Comparison of ENCODE assay signal across 26 cellular contexts in the genomic region with DNA sequence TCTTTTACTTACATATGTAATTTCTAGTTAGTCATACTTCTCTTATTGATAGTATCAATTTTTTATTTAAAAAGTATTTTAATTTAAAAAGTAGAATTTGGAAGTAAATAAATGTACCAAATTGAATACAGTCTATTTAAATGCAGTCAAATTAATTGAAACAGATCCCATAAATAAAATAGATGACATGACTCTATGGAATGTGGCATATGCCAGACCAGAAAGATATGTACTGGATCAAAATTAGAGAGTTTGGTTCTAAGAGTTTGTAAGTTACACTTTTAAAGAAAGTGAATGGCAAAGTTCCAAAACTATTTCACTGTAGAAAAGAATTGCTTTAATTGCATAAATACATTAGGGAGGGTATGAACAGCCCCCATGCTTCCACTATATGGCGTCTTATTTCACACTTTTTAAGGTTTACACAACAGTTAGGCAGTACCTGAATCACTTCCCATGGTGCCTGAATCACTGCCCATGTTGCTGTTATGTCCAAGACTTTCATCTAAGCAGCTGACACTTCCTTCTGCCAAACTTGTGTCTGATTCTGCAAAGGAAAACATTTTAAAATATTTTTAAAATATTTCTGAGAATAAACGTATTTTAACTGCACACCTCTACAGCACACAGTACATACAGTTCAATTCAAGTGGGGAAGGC. TPM values are rescaled to one million over a fixed set of nuclear protein-coding genes. Genes with fewer than 3 reads are reported as not detected.
DNase-seq lines count a peak whose midpoint lies in the region; ATAC-seq and TF ChIP-seq lines count a peak whose summit lies in the region.
"Had no signal": no experiment of that assay in that cellular context is flagged by ENCODE, and none has a peak within 500 bp of the region (broad histone marks: within the 10 kb centered on the region; RNA-seq: fewer than 3 reads in every experiment).

No MANE protein-coding gene starts in this region.

- DNase-seq in EH (ENCODE audit: low read depth): peak; percentile 14
- peak; percentile 23 for DNase-seq in RKO (ENCODE audit: low spot score)
- peak; percentile 50 for DNase-seq in choroid plexus epithelial cell (ENCODE audit: low read depth)
- DNase-seq in foreskin keratinocyte: peak in 1 of 2 donors; percentile 53
- no peak for DNase-seq in activated CD8-positive, alpha-beta memory T cell treated with anti-CD3 and anti-CD28 coated beads, Interleukin-2, amount 10 ng/mL, durations not matched to agents 7 days and 5 days
- DNase-seq in activated CD4-positive, alpha-beta T cell treated with anti-CD3 and anti-CD28 coated beads, Interleukin-2, amount 10 ng/mL, durations not matched to agents 24 days and 14 days: no peak
- DNase-seq: activated naive CD4-positive, alpha-beta T cell treated with anti-CD3 and anti-CD28 coated beads, Interleukin-2, amount 10 ng/mL, durations not matched to agents 7 days and 5 days; activated T-cell treated with anti-CD3 and anti-CD28 coated beads, Interleukin-2, amount 50 U/mL, for 48 hours; anterior cingulate cortex; cerebellar nuclear complex; COR-L47; DND-41; effector CD4-positive, alpha-beta T cell; esophagus squamous epithelium; heart left ventricle; naive thymus-derived CD8-positive, alpha-beta T cell; NCI-H1694; ovary; right lobe of liver had no signal

- H3K36me3 ChIP-seq in gastroesophageal sphincter: peaks cover 0 to 3% of the 10 kb centered on the region in 2 donors
- H3K36me3 ChIP-seq: ovary had no signal

- H3K4me1 ChIP-seq in foreskin keratinocyte (no peaks in the 10 kb centered on the region), gastroesophageal sphincter (peaks cover 0 to 34% (median 8%) of the 10 kb centered on the region in 3 donors)
- H3K4me1 ChIP-seq: A549, BLaER1, esophagus squamous epithelium had no signal

- WGBS in gastroesophageal sphincter (ENCODE audit: low coverage in 1 of 2), 2 donors: 15 to 20% methylated on average over 2 of the region's 2 CpGs

- H3K9me3 ChIP-seq in gastroesophageal sphincter: no peaks in the 10 kb centered on the region
- H3K9me3 ChIP-seq: A549, BLaER1, esophagus squamous epithelium, heart left ventricle, ovary, right lobe of liver had no signal

- H3K4me3 ChIP-seq in choroid plexus epithelial cell (ENCODE audit: low read depth, low read length): no peak overlapping the region
- no peak overlapping the region for H3K4me3 ChIP-seq in gastroesophageal sphincter
- H3K4me3 ChIP-seq: A549, BLaER1, esophagus squamous epithelium, heart left ventricle, K562, ovary, right lobe of liver had no signal

- no peak for TF ChIP-seq CTCF in choroid plexus epithelial cell (conservative IDR thresholded peaks at IDR 0.05; ENCODE audit: low read depth, low read length)
- TF ChIP-seq CTCF in foreskin keratinocyte (conservative IDR thresholded peaks at IDR 0.05): no peak
- TF ChIP-seq CTCF in gastroesophageal sphincter (IDR thresholded peaks at IDR 0.05): no peak

- peaks cover 25% of the 10 kb centered on the region for H3K36me3 Mint-ChIP-seq in activated CD8-positive, alpha-beta memory T cell treated with anti-CD3 and anti-CD28 coated beads, Interleukin-2, amount 10 ng/mL, durations not matched to agents 7 days and 5 days
- peaks cover 22% of the 10 kb centered on the region for H3K36me3 Mint-ChIP-seq in activated CD4-positive, alpha-beta T cell treated with anti-CD3 and anti-CD28 coated beads, Interleukin-2, amount 10 ng/mL, durations not matched to agents 24 days and 14 days (ENCODE audit: low read depth)

- no peak overlapping the region for H3K27ac Mint-ChIP-seq in activated CD8-positive, alpha-beta memory T cell treated with anti-CD3 and anti-CD28 coated beads, Interleukin-2, amount 10 ng/mL, durations not matched to agents 7 days and 5 days
- H3K27ac Mint-ChIP-seq in activated CD4-positive, alpha-beta T cell treated with anti-CD3 and anti-CD28 coated beads, Interleukin-2, amount 10 ng/mL, durations not matched to agents 24 days and 14 days: no peak overlapping the region
- H3K27ac Mint-ChIP-seq: activated naive CD4-positive, alpha-beta T cell treated with anti-CD3 and anti-CD28 coated beads, Interleukin-2, amount 10 ng/mL, durations not matched to agents 7 days and 5 days; naive thymus-derived CD8-positive, alpha-beta T cell had no signal

- H3K27ac ChIP-seq in foreskin keratinocyte (no peak overlapping the region), gastroesophageal sphincter (peak overlapping the region in 1 of 4 donors; percentile 8)
- H3K27ac ChIP-seq: A549, BLaER1, esophagus squamous epithelium, heart left ventricle, ovary, right lobe of liver had no signal

- H3K4me1 Mint-ChIP-seq in activated CD8-positive, alpha-beta memory T cell treated with anti-CD3 and anti-CD28 coated beads, Interleukin-2, amount 10 ng/mL, durations not matched to agents 7 days and 5 days: peaks cover 4% of the 10 kb centered on the region
- H3K4me1 Mint-ChIP-seq in activated CD4-positive, alpha-beta T cell treated with anti-CD3 and anti-CD28 coated beads, Interleukin-2, amount 10 ng/mL, durations not matched to agents 24 days and 14 days: peaks cover 5% of the 10 kb centered on the region
- H3K4me1 Mint-ChIP-seq: activated naive CD4-positive, alpha-beta T cell treated with anti-CD3 and anti-CD28 coated beads, Interleukin-2, amount 10 ng/mL, durations not matched to agents 7 days and 5 days had no signal

- no peak overlapping the region for H3K4me3 Mint-ChIP-seq in activated CD8-positive, alpha-beta memory T cell treated with anti-CD3 and anti-CD28 coated beads, Interleukin-2, amount 10 ng/mL, durations not matched to agents 7 days and 5 days
- no peak overlapping the region for H3K4me3 Mint-ChIP-seq in activated CD4-positive, alpha-beta T cell treated with anti-CD3 and anti-CD28 coated beads, Interleukin-2, amount 10 ng/mL, durations not matched to agents 24 days and 14 days
- H3K4me3 Mint-ChIP-seq: activated naive CD4-positive, alpha-beta T cell treated with anti-CD3 and anti-CD28 coated beads, Interleukin-2, amount 10 ng/mL, durations not matched to agents 7 days and 5 days; naive thymus-derived CD8-positive, alpha-beta T cell had no signal

- TF ChIP-seq EP300 in gastroesophageal sphincter (IDR thresholded peaks at IDR 0.05): no peak

- no peak for TF ChIP-seq POLR2A in gastroesophageal sphincter (IDR thresholded peaks at IDR 0.05)

- H3K9me3 Mint-ChIP-seq in activated CD8-positive, alpha-beta memory T cell treated with anti-CD3 and anti-CD28 coated beads, Interleukin-2, amount 10 ng/mL, durations not matched to agents 7 days and 5 days (ENCODE audit: low read depth): no peaks in the 10 kb centered on the region
- H3K9me3 Mint-ChIP-seq in activated CD4-positive, alpha-beta T cell treated with anti-CD3 and anti-CD28 coated beads, Interleukin-2, amount 10 ng/mL, durations not matched to agents 24 days and 14 days: no peaks in the 10 kb centered on the region
- H3K9me3 Mint-ChIP-seq: activated naive CD4-positive, alpha-beta T cell treated with anti-CD3 and anti-CD28 coated beads, Interleukin-2, amount 10 ng/mL, durations not matched to agents 7 days and 5 days; naive thymus-derived CD8-positive, alpha-beta T cell had no signal

- H3K27me3 ChIP-seq in foreskin keratinocyte: no peaks in the 10 kb centered on the region
- H3K27me3 ChIP-seq in gastroesophageal sphincter: no peaks in the 10 kb centered on the region
- H3K27me3 ChIP-seq: BLaER1, esophagus squamous epithelium, heart left ventricle, ovary, right lobe of liver had no signal

- CTCF ChIA-PET in activated CD8-positive, alpha-beta memory T cell treated with anti-CD3 and anti-CD28 coated beads, Interleukin-2, amount 10 ng/mL, durations not matched to agents 7 days and 5 days (lab: Charles Lee): interaction anchor here (1.5 to 2.3 kb wide), 3 partner anchors 35 to 139 kb away, joined by 3 to 11 read pairs (median 6); no protein-coding TSS in a partner anchor

- intact Hi-C loops in activated CD4-positive, alpha-beta T cell treated with anti-CD3 and anti-CD28 coated beads, Interleukin-2, amount 10 ng/mL, durations not matched to agents 24 days and 14 days (cut with micrococcal nuclease): no loop called here

- peak; percentile 77 for ATAC-seq in foreskin keratinocyte
- no peak for ATAC-seq in HG03378 (IDR thresholded peaks at IDR 0.05; ENCODE audit: unreplicated experiment)
- ATAC-seq in activated CD8-positive, alpha-beta memory T cell treated with anti-CD3 and anti-CD28 coated beads, Interleukin-2, amount 10 ng/mL, durations not matched to agents 7 days and 5 days: no peak
- no peak for ATAC-seq in gastroesophageal sphincter
- ATAC-seq: A549; heart left ventricle; K562; naive thymus-derived CD8-positive, alpha-beta T cell; right lobe of liver; Right ventricle myocardium inferior had no signal

- no peaks in the 10 kb centered on the region for H3K27me3 Mint-ChIP-seq in activated CD8-positive, alpha-beta memory T cell treated with anti-CD3 and anti-CD28 coated beads, Interleukin-2, amount 10 ng/mL, durations not matched to agents 7 days and 5 days
- H3K27me3 Mint-ChIP-seq in activated CD4-positive, alpha-beta T cell treated with anti-CD3 and anti-CD28 coated beads, Interleukin-2, amount 10 ng/mL, durations not matched to agents 24 days and 14 days: no peaks in the 10 kb centered on the region
- H3K27me3 Mint-ChIP-seq: activated naive CD4-positive, alpha-beta T cell treated with anti-CD3 and anti-CD28 coated beads, Interleukin-2, amount 10 ng/mL, durations not matched to agents 7 days and 5 days; naive thymus-derived CD8-positive, alpha-beta T cell had no signal

RNA-seq across cellular contexts. Expression of a gene that starts 25.2 kb away (rescaled TPM):
- 29.7 and 37.9 TPM in 2 replicates for total RNA-seq in foreskin keratinocyte
- polyA plus RNA-seq in foreskin keratinocyte: 12.1 and 14.5 TPM in 2 replicates
- total RNA-seq in activated CD8-positive, alpha-beta memory T cell treated with anti-CD3 and anti-CD28 coated beads, Interleukin-2, amount 10 ng/mL, durations not matched to agents 7 days and 5 days: 10 to 100 TPM; 66.8 to 90.0 TPM
- 10 to 100 TPM in 3 of 4 donors, 1 to 10 TPM in 1; 7.1 to 24.1 (median 16.1) TPM for total RNA-seq in gastroesophageal sphincter
- 22.5 and 26.3 TPM in 2 replicates for total RNA-seq in activated CD4-positive, alpha-beta T cell treated with anti-CD3 and anti-CD28 coated beads, Interleukin-2, amount 10 ng/mL, durations not matched to agents 24 days and 14 days

RNA-seq across cellular contexts. Expression of a gene that starts 50.0 kb away (rescaled TPM):
- total RNA-seq in foreskin keratinocyte: 1.2 and 3.0 TPM in 2 replicates
- 0.40 and 1.7 TPM in 2 replicates for polyA plus RNA-seq in foreskin keratinocyte
- under 1 TPM in 1 of 2 experiments, not detected in 1; 0.23 TPM for total RNA-seq in activated CD8-positive, alpha-beta memory T cell treated with anti-CD3 and anti-CD28 coated beads, Interleukin-2, amount 10 ng/mL, durations not matched to agents 7 days and 5 days
- total RNA-seq in gastroesophageal sphincter: 10 to 100 TPM in 2 of 4 donors, 1 to 10 TPM in 2; 4.6 to 14.0 (median 11.1) TPM
- total RNA-seq in activated CD4-positive, alpha-beta T cell treated with anti-CD3 and anti-CD28 coated beads, Interleukin-2, amount 10 ng/mL, durations not matched to agents 24 days and 14 days: not detected in 2 replicates
- total RNA-seq: activated CD8-positive, alpha-beta memory T cell treated with anti-CD3 and anti-CD28 coated beads for 36 hours; K562; naive thymus-derived CD8-positive, alpha-beta T cell had no signal
- polyA plus RNA-seq: K562; naive thymus-derived CD8-positive, alpha-beta T cell had no signal

RNA-seq across cellular contexts. Expression of a gene that starts 50.7 kb away (rescaled TPM):
- total RNA-seq in foreskin keratinocyte: 7.5 and 9.2 TPM in 2 replicates
- 4.8 and 5.0 TPM in 2 replicates for polyA plus RNA-seq in foreskin keratinocyte
- 10 to 100 TPM; 16.1 to 17.2 TPM for total RNA-seq in activated CD8-positive, alpha-beta memory T cell treated with anti-CD3 and anti-CD28 coated beads, Interleukin-2, amount 10 ng/mL, durations not matched to agents 7 days and 5 days
- total RNA-seq in gastroesophageal sphincter: 10 to 100 TPM in 3 of 4 donors, 1 to 10 TPM in 1; 4.9 to 30.5 (median 22.6) TPM
- 13.6 and 16.2 TPM in 2 replicates for total RNA-seq in activated CD4-positive, alpha-beta T cell treated with anti-CD3 and anti-CD28 coated beads, Interleukin-2, amount 10 ng/mL, durations not matched to agents 24 days and 14 days

Comparison
In these comparisons a context has a peak if more than half of its experiments do, and no peak if none do; other contexts are left out.
1. DNase-seq: peak in EH (single experiment), RKO (single experiment) and choroid plexus epithelial cell (single experiment); none in activated CD8-positive, alpha-beta memory T cell treated with anti-CD3 and anti-CD28 coated beads, Interleukin-2, amount 10 ng/mL, durations not matched to agents 7 days and 5 days (single experiment) and activated CD4-positive, alpha-beta T cell treated with anti-CD3 and anti-CD28 coated beads, Interleukin-2, amount 10 ng/mL, durations not matched to agents 24 days and 14 days (single experiment).